Comparison of ENCODE assay signal across 1 cellular context in genomic region chr6:159832941-159833340, GRCh38.
TF ChIP-seq lines count a peak whose summit lies in the region.

No MANE protein-coding gene starts in this region.

TF ChIP-seq in HepG2, 621 proteins besides CTCF, POLR2A, EP300 and RAD21:
- peak; percentile 28 for TF ChIP-seq TEAD3 (CRISPR knock-in tag; optimal IDR thresholded peaks at IDR 0.05; ENCODE audit: borderline replicate concordance)
- no peak for TF ChIP-seq DDIT3 (CRISPR knock-in tag; IDR thresholded peaks at IDR 0.05)
